20 cellular contexts compared by ENCODE assay signal in genomic region chr3:62284442-62284841, GRCh38.
"Had no signal": no experiment of that assay in that cellular context is flagged by ENCODE, and none has a peak within 500 bp of the region (broad histone marks: within the 10 kb centered on the region; RNA-seq: fewer than 3 reads in every experiment).

No MANE protein-coding gene starts in this region.

- H3K27ac Mint-ChIP-seq: activated CD4-positive, alpha-beta memory T cell treated with anti-CD3 and anti-CD28 coated beads for 36 hours; activated CD8-positive, alpha-beta memory T cell treated with anti-CD3 and anti-CD28 coated beads, Interleukin-2, amount 10 ng/mL, durations not matched to agents 7 days and 5 days; activated naive CD4-positive, alpha-beta T cell treated with anti-CD3 and anti-CD28 coated beads for 36 hours; activated naive CD8-positive, alpha-beta T cell treated with anti-CD3 and anti-CD28 coated beads, Interleukin-2, amount 50 U/mL, for 24 hours; activated T-helper 2 cell treated with anti-CD3 and anti-CD28 coated beads, Interferon-gamma antibody, Interleukin-2, Interleukin-4, amounts not matched to agents 10 μg/mL and 5 μg/mL and 100 μg/mL, durations not matched to agents 14 hours and 24 hours and 36 hours; naive B cell; stimulated activated naive CD8-positive, alpha-beta T cell treated with anti-CD3 and anti-CD28 coated beads, Interleukin-15, amount 100 ng/mL, for 72 hours had no signal

- H3K9me3 Mint-ChIP-seq: activated CD4-positive, alpha-beta memory T cell treated with anti-CD3 and anti-CD28 coated beads for 36 hours; activated naive CD4-positive, alpha-beta T cell treated with anti-CD3 and anti-CD28 coated beads for 36 hours; activated naive CD8-positive, alpha-beta T cell treated with anti-CD3 and anti-CD28 coated beads, Interleukin-2, amount 50 U/mL, for 24 hours; activated T-helper 2 cell treated with anti-CD3 and anti-CD28 coated beads, Interferon-gamma antibody, Interleukin-2, Interleukin-4, amounts not matched to agents 10 μg/mL and 5 μg/mL and 100 μg/mL, durations not matched to agents 14 hours and 24 hours and 36 hours; stimulated activated naive CD8-positive, alpha-beta T cell treated with anti-CD3 and anti-CD28 coated beads, Interleukin-15, amount 100 ng/mL, for 72 hours had no signal

- ATAC-seq: activated CD8-positive, alpha-beta memory T cell treated with anti-CD3 and anti-CD28 coated beads, Interleukin-2, amount 10 ng/mL, durations not matched to agents 7 days and 5 days; activated naive CD8-positive, alpha-beta T cell treated with anti-CD3 and anti-CD28 coated beads, Interleukin-2, amount 50 U/mL, for 24 hours; left lung; pancreas; sciatic nerve; stimulated activated naive CD8-positive, alpha-beta T cell treated with anti-CD3 and anti-CD28 coated beads, Interleukin-15, amount 100 ng/mL, for 72 hours had no signal

- H3K36me3 Mint-ChIP-seq: activated CD4-positive, alpha-beta memory T cell treated with anti-CD3 and anti-CD28 coated beads for 36 hours; activated CD8-positive, alpha-beta memory T cell treated with anti-CD3 and anti-CD28 coated beads, Interleukin-2, amount 10 ng/mL, durations not matched to agents 7 days and 5 days; naive B cell had no signal

- H3K27me3 Mint-ChIP-seq: activated CD4-positive, alpha-beta memory T cell treated with anti-CD3 and anti-CD28 coated beads for 36 hours; activated CD8-positive, alpha-beta memory T cell treated with anti-CD3 and anti-CD28 coated beads, Interleukin-2, amount 10 ng/mL, durations not matched to agents 7 days and 5 days; activated naive CD8-positive, alpha-beta T cell treated with anti-CD3 and anti-CD28 coated beads, Interleukin-2, amount 50 U/mL, for 24 hours; stimulated activated naive CD8-positive, alpha-beta T cell treated with anti-CD3 and anti-CD28 coated beads, Interleukin-15, amount 100 ng/mL, for 72 hours had no signal

- FAIRE-seq: endothelial cell of umbilical vein, keratinocyte, pancreas had no signal

- DNase-seq: activated CD4-positive, alpha-beta memory T cell treated with anti-CD3 and anti-CD28 coated beads for 36 hours; activated CD8-positive, alpha-beta memory T cell treated with anti-CD3 and anti-CD28 coated beads, Interleukin-2, amount 10 ng/mL, durations not matched to agents 7 days and 5 days; activated naive CD4-positive, alpha-beta T cell treated with anti-CD3 and anti-CD28 coated beads for 36 hours; activated naive CD8-positive, alpha-beta T cell treated with anti-CD3 and anti-CD28 coated beads, Interleukin-2, amount 50 U/mL, for 24 hours; activated T-cell treated with anti-CD3 and anti-CD28 coated beads, Interleukin-2, amount 50 U/mL, for 1 hour; aorta; cortex of kidney; effector CD4-positive, alpha-beta T cell; esophagus squamous epithelium; left lung; mammary epithelial cell; naive B cell; pancreas; spleen; stimulated activated naive CD8-positive, alpha-beta T cell treated with anti-CD3 and anti-CD28 coated beads, Interleukin-15, amount 100 ng/mL, for 72 hours; upper lobe of left lung had no signal

- H3K4me1 Mint-ChIP-seq: activated naive CD8-positive, alpha-beta T cell treated with anti-CD3 and anti-CD28 coated beads, Interleukin-2, amount 50 U/mL, for 24 hours; stimulated activated naive CD8-positive, alpha-beta T cell treated with anti-CD3 and anti-CD28 coated beads, Interleukin-15, amount 100 ng/mL, for 72 hours had no signal

- H3K4me3 Mint-ChIP-seq: activated CD4-positive, alpha-beta memory T cell treated with anti-CD3 and anti-CD28 coated beads for 36 hours; activated CD8-positive, alpha-beta memory T cell treated with anti-CD3 and anti-CD28 coated beads, Interleukin-2, amount 10 ng/mL, durations not matched to agents 7 days and 5 days; activated naive CD4-positive, alpha-beta T cell treated with anti-CD3 and anti-CD28 coated beads for 36 hours; activated naive CD8-positive, alpha-beta T cell treated with anti-CD3 and anti-CD28 coated beads, Interleukin-2, amount 50 U/mL, for 24 hours; naive B cell; stimulated activated naive CD8-positive, alpha-beta T cell treated with anti-CD3 and anti-CD28 coated beads, Interleukin-15, amount 100 ng/mL, for 72 hours had no signal
